In the genomic region with DNA sequence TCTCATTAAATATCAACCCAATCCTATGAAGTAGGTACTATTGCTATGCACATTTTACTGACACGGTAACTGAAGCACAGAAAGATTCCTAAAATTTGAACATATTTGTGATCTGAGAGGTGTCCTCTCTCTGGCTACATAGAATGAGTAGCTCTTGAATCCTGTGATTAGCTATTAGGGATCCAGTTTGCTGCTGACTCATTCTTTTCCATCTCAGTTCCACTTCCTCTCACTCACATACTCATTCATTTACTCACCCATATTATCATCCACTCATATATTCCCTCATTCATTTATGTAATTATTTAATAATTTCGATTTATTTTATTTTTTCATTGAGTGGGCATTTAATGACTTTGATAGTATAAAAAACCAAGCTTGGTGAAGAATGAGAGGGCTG, we compare ENCODE assay signal across 21 cellular contexts. TPM values are rescaled to one million over a fixed set of nuclear protein-coding genes. Genes with fewer than 3 reads are reported as not detected.
DNase-seq lines count a peak whose midpoint lies in the region; FAIRE-seq and TF ChIP-seq lines count a peak whose summit lies in the region.
"Had no signal": no experiment of that assay in that cellular context is flagged by ENCODE, and none has a peak within 500 bp of the region (broad histone marks: within the 10 kb centered on the region; RNA-seq: fewer than 3 reads in every experiment).

No MANE protein-coding gene starts in this region.

- no peak overlapping the region for H2BK5ac ChIP-seq in neuronal stem cell (ENCODE audit: low read length)

- FAIRE-seq in GM12891 (lab: Jason Lieb, UNC), result no peak
- FAIRE-seq: GM19239, pancreas had no signal

- H3K4me3 ChIP-seq in choroid plexus epithelial cell (ENCODE audit: low read depth, low read length) (no peak overlapping the region), neuronal stem cell (ENCODE audit: low read length in 2 of 2) (no peak overlapping the region)
- H3K4me3 ChIP-seq: coronary artery, pancreas, smooth muscle cell had no signal

- no peak overlapping the region for H2BK15ac ChIP-seq in neuronal stem cell (ENCODE audit: low read length)

- no peak for DNase-seq in GM12891 (ENCODE audit: insufficient read length, low spot score)
- DNase-seq in NCI-H226, result peak; percentile 68
- DNase-seq in choroid plexus epithelial cell (ENCODE audit: low read depth), result peak; percentile 51
- DNase-seq in lung microvascular endothelial cell (ENCODE audit: low read depth in 2 of 2), result peak; percentile 38 to 61
- no peak for DNase-seq in neuronal stem cell (ENCODE audit: low spot score)
- DNase-seq in NCI-H345 (lab: John Stamatoyannopoulos, UW), result no peak
- no peak for DNase-seq in A172 (ENCODE audit: low spot score)
- DNase-seq in CD14-positive monocyte (ENCODE audit: low spot score), result no peak
- DNase-seq: activated CD4-positive, CD25-positive, alpha-beta regulatory T cell; hippocampal formation; left cardiac atrium; NCI-H1092; NK-92 treated with Interleukin-12 subunit alpha and Interleukin-12 subunit beta, amount 100 ng/mL, for 24 hours; pancreas; SHP77 treated with DMSO at 0.1 percent for 48 hours; T-helper 17 cell had no signal

- TF ChIP-seq CTCF in choroid plexus epithelial cell (conservative IDR thresholded peaks at IDR 0.05; ENCODE audit: low read depth, low read length) (no peak), CD14-positive monocyte (IDR thresholded peaks at IDR 0.05) (no peak)

- no peak overlapping the region for H3K4ac ChIP-seq in neuronal stem cell (ENCODE audit: low read length)

- H3K27ac Mint-ChIP-seq in CD14-positive monocyte, result no peak overlapping the region
- H3K27ac Mint-ChIP-seq: T-helper 17 cell had no signal

- H4K8ac ChIP-seq in neuronal stem cell (ENCODE audit: low read depth, low read length), result no peak overlapping the region

- no peaks in the 10 kb centered on the region for H3K4me1 ChIP-seq in neuronal stem cell (ENCODE audit: control insufficient read depth in 2 of 2, insufficient read depth in 1 of 2, low read depth in 1 of 2, low read length in 2 of 2)
- H3K4me1 ChIP-seq: pancreas had no signal

- H3K9ac ChIP-seq in neuronal stem cell (ENCODE audit: low read depth, low read length, poor library complexity), result no peak overlapping the region

- no peak overlapping the region for H2BK120ac ChIP-seq in neuronal stem cell (ENCODE audit: low read depth, low read length)

- 100% methylated on average over 1 of the region's 2 CpGs; no CpG with 5 or more reads in 1 of the 2 donors for WGBS in neuronal stem cell (ENCODE audit: extremely low coverage in 2 of 2, insufficient read length in 2 of 2, insufficient replicate concordance in 1 of 2), 2 donors

- H4K91ac ChIP-seq in neuronal stem cell (ENCODE audit: low read depth, low read length, poor library complexity), result no peak overlapping the region

- no peak overlapping the region for H3K14ac ChIP-seq in neuronal stem cell (ENCODE audit: low read length)

- H2AK5ac ChIP-seq in neuronal stem cell (ENCODE audit: low read depth, low read length), result no peak overlapping the region

- H3K4me2 ChIP-seq in neuronal stem cell (ENCODE audit: insufficient read depth, low read length, poor library complexity, severe bottlenecking), result no peak overlapping the region
- H3K4me2 ChIP-seq: smooth muscle cell had no signal

- H2AFZ ChIP-seq in neuronal stem cell (ENCODE audit: low read length), result no peak overlapping the region

- H3K23ac ChIP-seq in neuronal stem cell (ENCODE audit: low read depth, low read length, poor library complexity), result no peak overlapping the region

- peaks cover 0 to 2% (median 0%) of the 10 kb centered on the region in 3 donors for H3K27me3 Mint-ChIP-seq in CD14-positive monocyte (ENCODE audit: low read depth in 3 of 3)

- H3K27me3 ChIP-seq in neuronal stem cell (ENCODE audit: control insufficient read depth in 3 of 3, insufficient read depth in 3 of 3, low read depth in 1 of 3, low read length in 3 of 3), result no peaks in the 10 kb centered on the region
- H3K27me3 ChIP-seq: pancreas had no signal

- H3K9me3 ChIP-seq in neuronal stem cell (replicated peaks in 1 of 2; ENCODE audit: control insufficient read depth in 2 of 2, insufficient read depth in 1 of 2, low read depth in 1 of 2, low read length in 2 of 2), result no peaks in the 10 kb centered on the region
- H3K9me3 ChIP-seq: pancreas had no signal

- no peak overlapping the region for H3K18ac ChIP-seq in neuronal stem cell (ENCODE audit: low read length)

- no peak overlapping the region for H3K27ac ChIP-seq in neuronal stem cell (replicated peaks; ENCODE audit: low read length)
- H3K27ac ChIP-seq: coronary artery, pancreas had no signal

- intact Hi-C loops in CD14-positive monocyte (cut with micrococcal nuclease), result no loop called here

- no peaks in the 10 kb centered on the region for H3K4me1 Mint-ChIP-seq in CD14-positive monocyte
- H3K4me1 Mint-ChIP-seq: T-helper 17 cell had no signal

- no peaks in the 10 kb centered on the region for H3K36me3 Mint-ChIP-seq in CD14-positive monocyte

- H3K4me3 Mint-ChIP-seq in CD14-positive monocyte, result no peak overlapping the region
- H3K4me3 Mint-ChIP-seq: T-helper 17 cell had no signal

- no peak overlapping the region for H2BK12ac ChIP-seq in neuronal stem cell (ENCODE audit: low read length)

- no peaks in the 10 kb centered on the region for H3K36me3 ChIP-seq in neuronal stem cell (replicated peaks in 1 of 2; ENCODE audit: control insufficient read depth in 2 of 2, insufficient read depth in 2 of 2, low read length in 2 of 2)
- H3K36me3 ChIP-seq: pancreas had no signal

- peaks cover 1% of the 10 kb centered on the region for H3K79me1 ChIP-seq in neuronal stem cell (ENCODE audit: low read depth, low read length)

- TF ChIP-seq POLR2A in GM12891 (IDR thresholded peaks at IDR 0.05; ENCODE audit: low read depth, low read length), result no peak

- peaks cover 0 to 7% (median under 1%) of the 10 kb centered on the region in 7 donors for H3K9me3 Mint-ChIP-seq in CD14-positive monocyte

TF ChIP-seq in GM12891, 5 proteins besides CTCF, POLR2A, EP300 and RAD21:
- TF ChIP-seq POU2F2 (IDR thresholded peaks at IDR 0.05; ENCODE audit: low read depth, low read length) (no peak), TAF1 (IDR thresholded peaks at IDR 0.05; ENCODE audit: low read depth, low read length) (no peak), POLR2AphosphoS5 (IDR thresholded peaks at IDR 0.05; ENCODE audit: low read depth, low read length) (no peak), PAX5 (IDR thresholded peaks at IDR 0.05; ENCODE audit: insufficient read depth, low read length, severe bottlenecking) (no peak), SPI1 (IDR thresholded peaks at IDR 0.05; ENCODE audit: low read depth, low read length) (peak; percentile 73)

RNA-seq across cellular contexts. Expression of a gene that starts 42.7 kb away (rescaled TPM):
- not detected for polyA plus RNA-seq in GM12891 (2012; ENCODE audit: low read depth, missing spikeins)
- not detected in 2 replicates for total RNA-seq in lung microvascular endothelial cell
- not detected for polyA plus RNA-seq in neuronal stem cell (2013, experiment 1 of 2)
- polyA plus RNA-seq in neuronal stem cell (2013, experiment 2 of 2), result not detected
- total RNA-seq in A172 (2014; rRNA removed; shearing (Covaris generic)), result not detected in 2 replicates
- polyA plus RNA-seq in CD14-positive monocyte, result not detected
- total RNA-seq: left cardiac atrium, pancreas, smooth muscle cell, T-helper 17 cell had no signal
- polyA plus RNA-seq: esophagus, pancreas, smooth muscle cell, thymus had no signal

RNA-seq across cellular contexts. Expression of a gene that starts 48.1 kb away (rescaled TPM):
- not detected for polyA plus RNA-seq in GM12891 (2012; ENCODE audit: low read depth, missing spikeins)
- not detected in 2 replicates for total RNA-seq in lung microvascular endothelial cell
- polyA plus RNA-seq in neuronal stem cell (2013, experiment 1 of 2), result not detected
- polyA plus RNA-seq in neuronal stem cell (2013, experiment 2 of 2), result not detected
- total RNA-seq in A172 (2014; rRNA removed; shearing (Covaris generic)), result not detected in 2 replicates
- not detected for polyA plus RNA-seq in CD14-positive monocyte
- total RNA-seq: left cardiac atrium, pancreas, smooth muscle cell, T-helper 17 cell had no signal
- polyA plus RNA-seq: esophagus, pancreas, smooth muscle cell had no signal

Comparison
In these comparisons a context has a peak if more than half of its experiments do, and no peak if none do; other contexts are left out.
1. DNase-seq: peak in NCI-H226 (single experiment), choroid plexus epithelial cell (single experiment) and lung microvascular endothelial cell (2 of 2); none in GM12891 (single experiment), neuronal stem cell (single experiment), NCI-H345 (single experiment), A172 (single experiment) and CD14-positive monocyte (single experiment).